ENCODE assay signal across 1 cellular context in the genomic region with DNA sequence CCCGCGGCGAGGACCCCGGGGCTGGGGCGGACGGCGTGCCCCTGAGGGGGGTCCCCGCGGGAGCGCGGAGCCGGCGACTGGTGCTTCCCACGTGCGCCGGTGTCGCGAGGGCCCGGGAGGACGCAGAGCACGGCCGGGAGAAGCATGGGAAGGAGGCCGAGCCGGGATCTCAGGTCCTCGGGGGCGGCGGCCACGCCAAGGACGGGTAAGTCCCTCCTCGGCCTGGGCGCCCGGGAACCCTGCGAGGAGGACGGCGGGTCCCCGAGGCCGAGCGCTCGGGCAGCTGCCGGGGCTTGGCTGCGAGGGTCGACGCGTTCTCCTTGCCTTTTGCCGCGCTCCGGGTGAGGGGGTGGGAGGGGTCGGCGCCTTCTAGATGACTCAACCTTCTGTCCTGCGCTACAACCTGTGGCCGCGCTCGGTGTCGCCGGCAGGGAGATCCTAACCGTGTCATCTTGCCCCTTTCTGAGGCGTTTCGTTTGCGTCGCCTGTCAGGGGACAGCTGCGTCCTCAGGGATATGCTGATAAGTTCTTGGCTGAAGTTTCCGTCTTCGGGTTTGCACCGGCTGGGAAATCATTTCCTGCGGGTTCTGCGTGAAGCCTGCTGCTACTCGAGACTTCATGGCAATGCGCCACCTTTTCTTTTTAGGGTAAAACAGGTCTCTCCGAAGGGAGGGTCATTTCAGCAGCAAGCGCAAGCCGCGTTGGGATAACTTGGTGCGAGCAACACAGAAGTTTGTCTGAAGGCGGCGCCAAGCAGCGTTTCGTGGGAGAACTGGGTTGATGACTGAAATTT.
TF ChIP-seq lines count a peak whose summit lies in the region.

No MANE protein-coding gene starts in this region.

TF ChIP-seq in K562, 482 proteins besides CTCF, POLR2A, EP300 and RAD21 (continued from another document):
- TF ChIP-seq POLR2AphosphoS2 (IDR thresholded peaks at IDR 0.05; ENCODE audit: low read length) (no peak), ZNF140 (CRISPR knock-in tag; IDR thresholded peaks at IDR 0.05) (no peak), HDAC3 (IDR thresholded peaks at IDR 0.05; ENCODE audit: borderline replicate concordance, partially characterized antibody) (no peak), SP2 (IDR thresholded peaks at IDR 0.05; ENCODE audit: extremely low read depth, low read depth, low read length, poor library complexity, severe bottlenecking) (no peak), ZNF239 (CRISPR knock-in tag; IDR thresholded peaks at IDR 0.05) (no peak), RBM17 (IDR thresholded peaks at IDR 0.05; ENCODE audit: borderline replicate concordance, low read depth, low read length) (no peak), TAF1 (IDR thresholded peaks at IDR 0.05; ENCODE audit: control insufficient read depth, extremely low read depth, insufficient read depth, low read length, severe bottlenecking) (no peak), RUNX1 (IDR thresholded peaks at IDR 0.05; ENCODE audit: low read depth) (no peak), CBX1 (IDR thresholded peaks at IDR 0.05; ENCODE audit: low read depth) (no peak), RBM22 (IDR thresholded peaks at IDR 0.05; ENCODE audit: low read depth, low read length, poor library complexity, severe bottlenecking) (no peak), MCM2 (IDR thresholded peaks at IDR 0.05; ENCODE audit: low read depth) (no peak), DDX20 (tag; IDR thresholded peaks at IDR 0.05; ENCODE audit: low read depth) (no peak), PTBP1 (IDR thresholded peaks at IDR 0.05; ENCODE audit: low read depth, low read length) (no peak), SRSF9 (IDR thresholded peaks at IDR 0.05; ENCODE audit: borderline replicate concordance, low read depth, low read length) (no peak), TEAD4 (IDR thresholded peaks at IDR 0.05; ENCODE audit: low read length) (0 out of 2 replicates have a peak, but pooled peaks have one; percentile 33), TEAD4 (CRISPR knock-in tag; IDR thresholded peaks at IDR 0.05; ENCODE audit: borderline replicate concordance) (no peak), NR2F6 (CRISPR knock-in tag; IDR thresholded peaks at IDR 0.05) (no peak), ZNF197 (CRISPR knock-in tag; IDR thresholded peaks at IDR 0.05; ENCODE audit: low read depth) (no peak), CHD1 (IDR thresholded peaks at IDR 0.05; ENCODE audit: low read length) (peak; percentile 87), PHB2 (IDR thresholded peaks at IDR 0.05; ENCODE audit: low read depth) (no peak), NR2C2 (CRISPR knock-in tag; IDR thresholded peaks at IDR 0.05) (0 out of 2 replicates have a peak, but pooled peaks have one; percentile 14), NR2C2 (tag; IDR thresholded peaks at IDR 0.05) (peak; percentile 98), KAT2B (IDR thresholded peaks at IDR 0.05; ENCODE audit: low read depth, low read length) (no peak), CHD2 (IDR thresholded peaks at IDR 0.05; ENCODE audit: low read depth, low read length) (peak; percentile 9; the same call in 1 of the 2 replicates), NCOR1 (IDR thresholded peaks at IDR 0.05) (no peak), ZFX (CRISPR knock-in tag; IDR thresholded peaks at IDR 0.05) (peak; percentile 67), TGIF2 (CRISPR knock-in tag; IDR thresholded peaks at IDR 0.05) (peak; percentile 59)
- TF ChIP-seq, protein P1, sequence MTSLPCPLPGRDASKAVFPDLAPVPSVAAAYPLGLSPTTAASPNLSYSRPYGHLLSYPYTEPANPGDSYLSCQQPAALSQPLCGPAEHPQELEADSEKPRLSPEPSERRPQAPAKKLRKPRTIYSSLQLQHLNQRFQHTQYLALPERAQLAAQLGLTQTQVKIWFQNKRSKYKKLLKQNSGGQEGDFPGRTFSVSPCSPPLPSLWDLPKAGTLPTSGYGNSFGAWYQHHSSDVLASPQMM (CRISPR knock-in tag; IDR thresholded peaks at IDR 0.05), result no peak
- TF ChIP-seq, protein P2, sequence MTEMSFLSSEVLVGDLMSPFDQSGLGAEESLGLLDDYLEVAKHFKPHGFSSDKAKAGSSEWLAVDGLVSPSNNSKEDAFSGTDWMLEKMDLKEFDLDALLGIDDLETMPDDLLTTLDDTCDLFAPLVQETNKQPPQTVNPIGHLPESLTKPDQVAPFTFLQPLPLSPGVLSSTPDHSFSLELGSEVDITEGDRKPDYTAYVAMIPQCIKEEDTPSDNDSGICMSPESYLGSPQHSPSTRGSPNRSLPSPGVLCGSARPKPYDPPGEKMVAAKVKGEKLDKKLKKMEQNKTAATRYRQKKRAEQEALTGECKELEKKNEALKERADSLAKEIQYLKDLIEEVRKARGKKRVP (CRISPR knock-in tag; IDR thresholded peaks at IDR 0.05), result no peak
- TF ChIP-seq, protein P3, sequence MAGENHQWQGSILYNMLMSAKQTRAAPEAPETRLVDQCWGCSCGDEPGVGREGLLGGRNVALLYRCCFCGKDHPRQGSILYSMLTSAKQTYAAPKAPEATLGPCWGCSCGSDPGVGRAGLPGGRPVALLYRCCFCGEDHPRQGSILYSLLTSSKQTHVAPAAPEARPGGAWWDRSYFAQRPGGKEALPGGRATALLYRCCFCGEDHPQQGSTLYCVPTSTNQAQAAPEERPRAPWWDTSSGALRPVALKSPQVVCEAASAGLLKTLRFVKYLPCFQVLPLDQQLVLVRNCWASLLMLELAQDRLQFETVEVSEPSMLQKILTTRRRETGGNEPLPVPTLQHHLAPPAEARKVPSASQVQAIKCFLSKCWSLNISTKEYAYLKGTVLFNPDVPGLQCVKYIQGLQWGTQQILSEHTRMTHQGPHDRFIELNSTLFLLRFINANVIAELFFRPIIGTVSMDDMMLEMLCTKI (IDR thresholded peaks at IDR 0.05; ENCODE audit: partially characterized antibody), result no peak
- TF ChIP-seq, protein P4, sequence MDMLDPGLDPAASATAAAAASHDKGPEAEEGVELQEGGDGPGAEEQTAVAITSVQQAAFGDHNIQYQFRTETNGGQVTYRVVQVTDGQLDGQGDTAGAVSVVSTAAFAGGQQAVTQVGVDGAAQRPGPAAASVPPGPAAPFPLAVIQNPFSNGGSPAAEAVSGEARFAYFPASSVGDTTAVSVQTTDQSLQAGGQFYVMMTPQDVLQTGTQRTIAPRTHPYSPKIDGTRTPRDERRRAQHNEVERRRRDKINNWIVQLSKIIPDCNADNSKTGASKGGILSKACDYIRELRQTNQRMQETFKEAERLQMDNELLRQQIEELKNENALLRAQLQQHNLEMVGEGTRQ (CRISPR knock-in tag; IDR thresholded peaks at IDR 0.05), result no peak
- TF ChIP-seq, protein P5, sequence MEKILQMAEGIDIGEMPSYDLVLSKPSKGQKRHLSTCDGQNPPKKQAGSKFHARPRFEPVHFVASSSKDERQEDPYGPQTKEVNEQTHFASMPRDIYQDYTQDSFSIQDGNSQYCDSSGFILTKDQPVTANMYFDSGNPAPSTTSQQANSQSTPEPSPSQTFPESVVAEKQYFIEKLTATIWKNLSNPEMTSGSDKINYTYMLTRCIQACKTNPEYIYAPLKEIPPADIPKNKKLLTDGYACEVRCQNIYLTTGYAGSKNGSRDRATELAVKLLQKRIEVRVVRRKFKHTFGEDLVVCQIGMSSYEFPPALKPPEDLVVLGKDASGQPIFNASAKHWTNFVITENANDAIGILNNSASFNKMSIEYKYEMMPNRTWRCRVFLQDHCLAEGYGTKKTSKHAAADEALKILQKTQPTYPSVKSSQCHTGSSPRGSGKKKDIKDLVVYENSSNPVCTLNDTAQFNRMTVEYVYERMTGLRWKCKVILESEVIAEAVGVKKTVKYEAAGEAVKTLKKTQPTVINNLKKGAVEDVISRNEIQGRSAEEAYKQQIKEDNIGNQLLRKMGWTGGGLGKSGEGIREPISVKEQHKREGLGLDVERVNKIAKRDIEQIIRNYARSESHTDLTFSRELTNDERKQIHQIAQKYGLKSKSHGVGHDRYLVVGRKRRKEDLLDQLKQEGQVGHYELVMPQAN (IDR thresholded peaks at IDR 0.05; ENCODE audit: borderline replicate concordance), result peak; percentile 80
- TF ChIP-seq, protein P6, sequence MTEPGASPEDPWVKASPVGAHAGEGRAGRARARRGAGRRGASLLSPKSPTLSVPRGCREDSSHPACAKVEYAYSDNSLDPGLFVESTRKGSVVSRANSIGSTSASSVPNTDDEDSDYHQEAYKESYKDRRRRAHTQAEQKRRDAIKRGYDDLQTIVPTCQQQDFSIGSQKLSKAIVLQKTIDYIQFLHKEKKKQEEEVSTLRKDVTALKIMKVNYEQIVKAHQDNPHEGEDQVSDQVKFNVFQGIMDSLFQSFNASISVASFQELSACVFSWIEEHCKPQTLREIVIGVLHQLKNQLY (CRISPR knock-in tag; conservative IDR thresholded peaks at IDR 0.05), result no peak
- TF ChIP-seq, protein P7, sequence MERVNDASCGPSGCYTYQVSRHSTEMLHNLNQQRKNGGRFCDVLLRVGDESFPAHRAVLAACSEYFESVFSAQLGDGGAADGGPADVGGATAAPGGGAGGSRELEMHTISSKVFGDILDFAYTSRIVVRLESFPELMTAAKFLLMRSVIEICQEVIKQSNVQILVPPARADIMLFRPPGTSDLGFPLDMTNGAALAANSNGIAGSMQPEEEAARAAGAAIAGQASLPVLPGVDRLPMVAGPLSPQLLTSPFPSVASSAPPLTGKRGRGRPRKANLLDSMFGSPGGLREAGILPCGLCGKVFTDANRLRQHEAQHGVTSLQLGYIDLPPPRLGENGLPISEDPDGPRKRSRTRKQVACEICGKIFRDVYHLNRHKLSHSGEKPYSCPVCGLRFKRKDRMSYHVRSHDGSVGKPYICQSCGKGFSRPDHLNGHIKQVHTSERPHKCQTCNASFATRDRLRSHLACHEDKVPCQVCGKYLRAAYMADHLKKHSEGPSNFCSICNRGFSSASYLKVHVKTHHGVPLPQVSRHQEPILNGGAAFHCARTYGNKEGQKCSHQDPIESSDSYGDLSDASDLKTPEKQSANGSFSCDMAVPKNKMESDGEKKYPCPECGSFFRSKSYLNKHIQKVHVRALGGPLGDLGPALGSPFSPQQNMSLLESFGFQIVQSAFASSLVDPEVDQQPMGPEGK (CRISPR knock-in tag; IDR thresholded peaks at IDR 0.05; ENCODE audit: borderline replicate concordance), result no peak
- TF ChIP-seq, protein P8, sequence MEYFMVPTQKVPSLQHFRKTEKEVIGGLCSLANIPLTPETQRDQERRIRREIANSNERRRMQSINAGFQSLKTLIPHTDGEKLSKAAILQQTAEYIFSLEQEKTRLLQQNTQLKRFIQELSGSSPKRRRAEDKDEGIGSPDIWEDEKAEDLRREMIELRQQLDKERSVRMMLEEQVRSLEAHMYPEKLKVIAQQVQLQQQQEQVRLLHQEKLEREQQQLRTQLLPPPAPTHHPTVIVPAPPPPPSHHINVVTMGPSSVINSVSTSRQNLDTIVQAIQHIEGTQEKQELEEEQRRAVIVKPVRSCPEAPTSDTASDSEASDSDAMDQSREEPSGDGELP (CRISPR knock-in tag; IDR thresholded peaks at IDR 0.05; ENCODE audit: borderline replicate concordance), result peak; percentile 91
